ENCODE assay signal across 8 cellular contexts in the genomic region with DNA sequence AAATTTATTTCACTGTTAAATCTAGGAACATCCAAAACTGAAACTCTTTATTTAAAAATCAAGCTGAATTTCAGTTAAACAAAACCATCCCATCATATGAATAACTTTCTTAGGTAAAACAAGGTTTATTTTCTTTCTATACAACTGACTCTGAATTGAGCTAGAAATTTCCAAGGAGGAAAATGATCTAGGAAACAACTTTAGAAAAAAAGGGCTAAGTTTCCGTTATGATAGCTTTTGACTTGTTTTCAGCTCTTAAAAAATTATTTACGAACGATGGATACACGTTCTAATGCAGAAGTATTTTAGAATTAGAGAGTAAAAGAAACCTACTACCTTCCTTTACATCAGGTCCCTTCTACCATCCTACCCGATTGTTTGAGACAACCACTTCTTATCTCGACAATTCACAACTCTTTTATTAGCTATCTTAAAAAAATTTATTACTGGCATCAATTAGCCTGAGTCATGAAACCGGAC. TPM values are rescaled to one million over a fixed set of nuclear protein-coding genes. Genes with fewer than 3 reads are reported as not detected.
DNase-seq lines count a peak whose midpoint lies in the region; ATAC-seq and TF ChIP-seq lines count a peak whose summit lies in the region.

No MANE protein-coding gene starts in this region.

- no peak for TF ChIP-seq CTCF in ascending aorta (IDR thresholded peaks at IDR 0.05)
- no peak for TF ChIP-seq CTCF in thoracic aorta (IDR thresholded peaks at IDR 0.05)

- peak overlapping the region; percentile 81 for H3K4me3 Mint-ChIP-seq in activated T-cell treated with anti-CD3 and anti-CD28 coated beads, Interleukin-2, amount 50 U/mL, for 24 hours

- peaks cover 7% of the 10 kb centered on the region for H3K36me3 Mint-ChIP-seq in activated T-cell treated with anti-CD3 and anti-CD28 coated beads, Interleukin-2, amount 50 U/mL, for 24 hours (ENCODE audit: low read depth)

- peak overlapping the region; percentile 77 for H3K27ac Mint-ChIP-seq in activated T-cell treated with anti-CD3 and anti-CD28 coated beads, Interleukin-2, amount 50 U/mL, for 24 hours

- H3K36me3 ChIP-seq in ascending aorta (no peaks in the 10 kb centered on the region), thoracic aorta (no peaks in the 10 kb centered on the region)

- no peaks in the 10 kb centered on the region for H3K9me3 Mint-ChIP-seq in activated T-cell treated with anti-CD3 and anti-CD28 coated beads, Interleukin-2, amount 50 U/mL, for 24 hours

- H3K27me3 Mint-ChIP-seq in activated T-cell treated with anti-CD3 and anti-CD28 coated beads, Interleukin-2, amount 50 U/mL, for 24 hours, result peaks cover 36% of the 10 kb centered on the region

- no peaks in the 10 kb centered on the region for H3K4me1 ChIP-seq in ascending aorta
- H3K4me1 ChIP-seq in thoracic aorta (ENCODE audit: control insufficient read depth in 1 of 2, low read depth in 2 of 2), result no peaks in the 10 kb centered on the region

- peak overlapping the region; percentile 41 to 93 for H3K27ac ChIP-seq in ascending aorta
- H3K27ac ChIP-seq in layer of hippocampus (ENCODE audit: low read depth, low read length), result peak overlapping the region; percentile 86
- H3K27ac ChIP-seq in thoracic aorta, result peak overlapping the region; percentile 58 to 63

- no peaks in the 10 kb centered on the region for H3K27me3 ChIP-seq in ascending aorta
- no peaks in the 10 kb centered on the region for H3K27me3 ChIP-seq in layer of hippocampus (ENCODE audit: control insufficient read depth, insufficient read depth, low read length)
- no peaks in the 10 kb centered on the region for H3K27me3 ChIP-seq in thoracic aorta (replicated peaks; ENCODE audit: insufficient read depth)

- H3K4me3 ChIP-seq in ascending aorta, result peak overlapping the region; percentile 94 to 100
- peak overlapping the region; percentile 86 for H3K4me3 ChIP-seq in thoracic aorta

- DNase-seq in activated T-cell treated with anti-CD3 and anti-CD28 coated beads, Interleukin-2, amount 50 U/mL, for 24 hours, result no peak
- DNase-seq in activated T-cell treated with anti-CD3 and anti-CD28 coated beads, Interleukin-2, amount 50 U/mL, for 1 hour, result no peak
- DNase-seq in ascending aorta (ENCODE audit: low spot score in 2 of 2) (no peak), thoracic aorta (ENCODE audit: low spot score) (no peak), DMS153 treated with DMSO at 0.1 percent for 48 hours (lab: John Stamatoyannopoulos, UW; ENCODE audit: unreplicated experiment) (no peak)
- DNase-seq in effector CD4-positive, alpha-beta T cell, result no peak

- H3K9me3 ChIP-seq in ascending aorta, result no peaks in the 10 kb centered on the region
- no peaks in the 10 kb centered on the region for H3K9me3 ChIP-seq in thoracic aorta

- H3K4me1 Mint-ChIP-seq in activated T-cell treated with anti-CD3 and anti-CD28 coated beads, Interleukin-2, amount 50 U/mL, for 24 hours (ENCODE audit: low read depth), result peaks cover 16% of the 10 kb centered on the region

- ATAC-seq in thoracic aorta (ENCODE audit: insufficient number of reproducible peaks, low FRiP score, low read depth) (no peak), GM18858 (IDR thresholded peaks at IDR 0.05; ENCODE audit: unreplicated experiment) (no peak)

- intact Hi-C loops in ascending aorta (cut with DNase I), result loop anchor here (1.0 to 2.0 kb wide), 4 partner anchors 98 to 308 kb away; no protein-coding TSS in a partner anchor

RNA-seq across cellular contexts. Expression of a gene that starts 1.8 kb away (rescaled TPM):
- total RNA-seq in ascending aorta (151 TPM), thoracic aorta (100 to 1,000 TPM; 127 to 159 TPM)
